ENCODE assay signal across 19 cellular contexts in the genomic region with DNA sequence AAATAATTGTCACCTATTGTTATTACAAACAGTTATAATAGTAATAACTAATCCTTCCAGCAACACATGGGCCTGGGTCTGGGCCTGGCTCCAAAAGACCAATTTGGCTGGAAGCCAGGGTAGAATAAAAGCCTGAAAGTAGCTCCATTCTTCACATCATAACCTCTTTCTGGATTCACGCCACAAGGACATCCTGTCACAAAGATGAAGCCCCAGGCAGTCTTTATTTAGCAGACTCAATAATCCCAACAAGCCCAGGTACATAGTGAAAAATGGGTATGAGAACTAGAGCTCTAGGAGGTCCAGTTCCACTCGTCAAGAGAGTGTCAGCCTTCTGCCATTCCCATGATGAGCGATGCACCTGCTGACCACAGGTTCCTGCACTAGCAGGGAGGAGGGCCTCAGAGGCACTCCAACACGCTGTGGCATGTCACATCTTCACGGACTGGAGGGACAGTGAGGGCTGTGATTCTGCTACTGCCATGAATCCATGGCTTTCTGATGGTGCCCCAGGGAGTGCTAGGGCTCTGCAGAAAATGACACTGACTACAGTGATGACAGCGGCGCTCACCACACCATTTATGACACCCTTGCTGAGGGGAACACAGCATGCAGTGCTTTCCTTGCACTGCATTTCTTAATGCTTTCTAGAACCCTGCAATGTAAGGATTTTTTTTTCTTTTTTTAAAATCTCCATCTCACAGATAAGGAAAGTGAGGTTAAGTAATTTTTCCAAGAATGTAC.
A peak's percentile ranks its signal among the peaks of the same experiment; 100 is the strongest.
DNase-seq lines count a peak whose midpoint lies in the region; ATAC-seq and TF ChIP-seq lines count a peak whose summit lies in the region.
"Had no signal": no experiment of that assay in that cellular context is flagged by ENCODE, and none has a peak within 500 bp of the region (broad histone marks: within the 10 kb centered on the region; RNA-seq: fewer than 3 reads in every experiment).

No MANE protein-coding gene starts in this region.

- H3K27ac ChIP-seq in VCaP (peak overlapping the region; percentile 10; the same call in 1 of the 2 replicates), coronary artery (no peak overlapping the region)
- H3K27ac ChIP-seq: brain microvascular endothelial cell, SK-N-MC had no signal

- no peaks in the 10 kb centered on the region for H3K9me3 Mint-ChIP-seq in activated CD8-positive, alpha-beta T cell treated with anti-CD3 and anti-CD28 coated beads for 36 hours
- H3K9me3 Mint-ChIP-seq: activated naive CD4-positive, alpha-beta T cell treated with anti-CD3 and anti-CD28 coated beads, Interleukin-2, amount 50 U/mL, for 72 hours had no signal

- TF ChIP-seq CTCF in VCaP (conservative IDR thresholded peaks at IDR 0.05) (no peak), coronary artery (IDR thresholded peaks at IDR 0.05) (no peak)
- TF ChIP-seq CTCF in activated CD8-positive, alpha-beta T cell treated with anti-CD3 and anti-CD28 coated beads for 36 hours (IDR thresholded peaks at IDR 0.05), result no peak

- CTCF ChIA-PET in activated CD8-positive, alpha-beta T cell treated with anti-CD3 and anti-CD28 coated beads for 36 hours (lab: Charles Lee), result interaction anchor here (0.5 kb wide), 1 partner anchor 201 kb away, joined by 3 read pairs; no protein-coding TSS in a partner anchor

- intact Hi-C loops in activated CD8-positive, alpha-beta T cell treated with anti-CD3 and anti-CD28 coated beads for 36 hours (cut with micrococcal nuclease), result no loop called here

- H3K4me1 Mint-ChIP-seq in activated CD8-positive, alpha-beta T cell treated with anti-CD3 and anti-CD28 coated beads for 36 hours (ENCODE audit: low read depth), result no peaks in the 10 kb centered on the region
- H3K4me1 Mint-ChIP-seq: B cell had no signal

- no peak overlapping the region for H3K4me3 ChIP-seq in coronary artery
- H3K4me3 ChIP-seq: MG63, SK-N-MC had no signal

- H3K27me3 Mint-ChIP-seq in activated CD8-positive, alpha-beta T cell treated with anti-CD3 and anti-CD28 coated beads for 36 hours, result peaks cover 2% of the 10 kb centered on the region

- no peak overlapping the region for H3K4me3 Mint-ChIP-seq in activated CD8-positive, alpha-beta T cell treated with anti-CD3 and anti-CD28 coated beads for 36 hours
- H3K4me3 Mint-ChIP-seq: B cell had no signal

- no peak for ATAC-seq in activated CD8-positive, alpha-beta T cell treated with anti-CD3 and anti-CD28 coated beads for 36 hours
- ATAC-seq in GM19397 (IDR thresholded peaks at IDR 0.05; ENCODE audit: unreplicated experiment), result no peak
- ATAC-seq: activated naive CD4-positive, alpha-beta T cell treated with anti-CD3 and anti-CD28 coated beads, Interleukin-2, amount 50 U/mL, for 72 hours had no signal

- no peak overlapping the region for H3K27ac Mint-ChIP-seq in activated CD8-positive, alpha-beta T cell treated with anti-CD3 and anti-CD28 coated beads for 36 hours
- H3K27ac Mint-ChIP-seq: activated naive CD4-positive, alpha-beta T cell treated with anti-CD3 and anti-CD28 coated beads, Interleukin-2, amount 50 U/mL, for 72 hours; B cell had no signal

- POLR2A ChIA-PET in activated CD8-positive, alpha-beta T cell treated with anti-CD3 and anti-CD28 coated beads for 36 hours (lab: Charles Lee), result no interaction called here

- no peaks in the 10 kb centered on the region for H3K36me3 Mint-ChIP-seq in activated CD8-positive, alpha-beta T cell treated with anti-CD3 and anti-CD28 coated beads for 36 hours (ENCODE audit: low read depth)
- H3K36me3 Mint-ChIP-seq: activated naive CD4-positive, alpha-beta T cell treated with anti-CD3 and anti-CD28 coated beads, Interleukin-2, amount 50 U/mL, for 72 hours had no signal

- DNase-seq in DMS79 treated with DMSO at 0.1 percent for 48 hours (lab: John Stamatoyannopoulos, UW) (peak; percentile 84), NCI-H146 (lab: John Stamatoyannopoulos, UW) (peak; percentile 92), NCI-H2227 treated with DMSO at 0.1 percent for 48 hours (lab: John Stamatoyannopoulos, UW) (peak; percentile 29), HuH-7 (ENCODE audit: low spot score) (no peak), coronary artery (ENCODE audit: low spot score) (no peak)
- no peak for DNase-seq in activated CD8-positive, alpha-beta T cell treated with anti-CD3 and anti-CD28 coated beads for 36 hours
- DNase-seq: activated CD4-positive, alpha-beta T cell treated with anti-CD3 and anti-CD28 coated beads, Interleukin-2, amount 50 U/mL, for 1 hour; activated T-cell treated with anti-CD3 and anti-CD28 coated beads, Interleukin-2, amount 50 U/mL, for 1 hour; brain microvascular endothelial cell; hippocampal formation; kidney glomerular epithelial cell; MG63; nucleus accumbens; stimulated activated CD4-positive, alpha-beta T cell treated with anti-CD3 and anti-CD28 coated beads, Interleukin-4, amount 100 ng/mL, for 24 hours had no signal

Comparison
In these comparisons a context has a peak if more than half of its experiments do, and no peak if none do; other contexts are left out.
1. DNase-seq: peak in DMS79 treated with DMSO at 0.1 percent for 48 hours (single experiment), NCI-H146 (single experiment) and NCI-H2227 treated with DMSO at 0.1 percent for 48 hours (single experiment); none in activated CD8-positive, alpha-beta T cell treated with anti-CD3 and anti-CD28 coated beads for 36 hours (single experiment), HuH-7 (single experiment) and coronary artery (single experiment).